In genomic region chr4:77931452-77932135, GRCh38 we compare ENCODE assay signal across 1 cellular context.
TF ChIP-seq lines count a peak whose summit lies in the region.

No MANE protein-coding gene starts in this region.

TF ChIP-seq in endothelial cell of umbilical vein, 7 proteins besides CTCF, POLR2A, EP300 and RAD21:
- no peak for TF ChIP-seq MAX (IDR thresholded peaks at IDR 0.05; ENCODE audit: insufficient read depth, insufficient read length)
- peak; percentile 89 for TF ChIP-seq FOS (IDR thresholded peaks at IDR 0.05; ENCODE audit: borderline replicate concordance, insufficient read depth, low read length)
- TF ChIP-seq POLR2AphosphoS5 (IDR thresholded peaks at IDR 0.05; ENCODE audit: insufficient read depth, low read depth, low read length) = peak; percentile 35
- peak; percentile 7 for TF ChIP-seq GATA2 (IDR thresholded peaks at IDR 0.05; ENCODE audit: insufficient read depth, insufficient read length, low read depth, low read length)
- TF ChIP-seq JUN (IDR thresholded peaks at IDR 0.05; ENCODE audit: borderline replicate concordance, insufficient read depth, insufficient read length, low read depth) = peak; percentile 94
